13 cellular contexts compared by ENCODE assay signal in genomic region chr9:18060304-18060934, GRCh38.
DNase-seq lines count a peak whose midpoint lies in the region; ATAC-seq and TF ChIP-seq lines count a peak whose summit lies in the region.
"Had no signal": no experiment of that assay in that cellular context is flagged by ENCODE, and none has a peak within 500 bp of the region (broad histone marks: within the 10 kb centered on the region; RNA-seq: fewer than 3 reads in every experiment).

No MANE protein-coding gene starts in this region.

- H3K4me2 ChIP-seq in SU-DHL-6 (ENCODE audit: low read depth, low read length, poor library complexity, severe bottlenecking) (no peak overlapping the region), hepatocyte (no peak overlapping the region)

- H3F3A ChIP-seq in SU-DHL-6 (ENCODE audit: insufficient read depth): no peaks in the 10 kb centered on the region

- H3K36me3 ChIP-seq in H7 (replicated peaks; ENCODE audit: control insufficient read depth, insufficient read depth, low read length) (no peaks in the 10 kb centered on the region), SU-DHL-6 (ENCODE audit: low read length) (no peaks in the 10 kb centered on the region), hepatocyte (replicated peaks; ENCODE audit: insufficient read depth, low read depth) (no peaks in the 10 kb centered on the region)

- peaks cover 31% of the 10 kb centered on the region for H3K4me1 ChIP-seq in hepatocyte (ENCODE audit: insufficient read depth)

- no peak overlapping the region for H3K27ac ChIP-seq in C4-2B
- H3K27ac ChIP-seq in SU-DHL-6 (ENCODE audit: low read depth, low read length): no peak overlapping the region
- peak overlapping the region; percentile 10 for H3K27ac ChIP-seq in hepatocyte

- H3K9me3 ChIP-seq in SU-DHL-6 (ENCODE audit: insufficient read depth, low read length) (no peaks in the 10 kb centered on the region), hepatocyte (ENCODE audit: low read depth) (no peaks in the 10 kb centered on the region)

- WGBS in hepatocyte (ENCODE audit: low lambda C conversion rate, missing lambda C conversion rate): 42% methylated on average over 3 of the region's 3 CpGs

- H3K4me3 ChIP-seq in H7 (ENCODE audit: insufficient read depth, low read depth, low read length): no peak overlapping the region
- no peak overlapping the region for H3K4me3 ChIP-seq in SU-DHL-6 (ENCODE audit: insufficient read depth, low read length, poor library complexity, severe bottlenecking)
- H3K4me3 ChIP-seq in hepatocyte: no peak overlapping the region

- no peaks in the 10 kb centered on the region for H3K9me2 ChIP-seq in SU-DHL-6 (replicated peaks; ENCODE audit: insufficient read depth, low read length)
- no peaks in the 10 kb centered on the region for H3K9me2 ChIP-seq in hepatocyte (replicated peaks; ENCODE audit: insufficient read depth)

- TF ChIP-seq CTCF in C4-2B (conservative IDR thresholded peaks at IDR 0.05) (peak; percentile 68), SU-DHL-6 (IDR thresholded peaks at IDR 0.05; ENCODE audit: insufficient read depth, low read length, poor library complexity, severe bottlenecking) (peak; percentile 12), hepatocyte (IDR thresholded peaks at IDR 0.05; ENCODE audit: poor library complexity) (peak; percentile 30)

- H3K79me2 ChIP-seq in SU-DHL-6 (ENCODE audit: insufficient read depth, low read length): no peaks in the 10 kb centered on the region
- H3K79me2 ChIP-seq in hepatocyte: no peaks in the 10 kb centered on the region

- no peaks in the 10 kb centered on the region for H3K27me3 ChIP-seq in H7 (ENCODE audit: control insufficient read depth, insufficient read depth, low read length)
- no peaks in the 10 kb centered on the region for H3K27me3 ChIP-seq in SU-DHL-6 (ENCODE audit: low read length)
- H3K27me3 ChIP-seq in hepatocyte: no peaks in the 10 kb centered on the region

- H2AFZ ChIP-seq in SU-DHL-6 (ENCODE audit: low read depth, low read length, severe bottlenecking) (no peak overlapping the region), hepatocyte (no peak overlapping the region)

- no peak for ATAC-seq in GM21576 (IDR thresholded peaks at IDR 0.05; ENCODE audit: unreplicated experiment)
- ATAC-seq: stimulated activated naive CD8-positive, alpha-beta T cell treated with anti-CD3 and anti-CD28 coated beads, Interleukin-15, Interleukin-2, amounts not matched to agents 100 U/mL and 50 U/mL, for 24 hours had no signal

- no peak overlapping the region for H3K9ac ChIP-seq in SU-DHL-6 (ENCODE audit: low read length)

- H4K20me1 ChIP-seq in SU-DHL-6 (ENCODE audit: low read depth, low read length): no peaks in the 10 kb centered on the region
- no peaks in the 10 kb centered on the region for H4K20me1 ChIP-seq in hepatocyte (ENCODE audit: insufficient read depth, poor library complexity, severe bottlenecking)

- peak; percentile 16 for DNase-seq in H7
- DNase-seq in hepatocyte (ENCODE audit: low spot score): no peak
- DNase-seq in central memory CD4-positive, alpha-beta T cell: no peak
- DNase-seq in glomerular visceral epithelial cell (ENCODE audit: extremely low spot score): no peak
- no peak for DNase-seq in NCI-H345 (lab: John Stamatoyannopoulos, UW)
- DNase-seq: activated CD4-positive, alpha-beta T cell treated with anti-CD3 and anti-CD28 coated beads, Interleukin-2, amount 50 U/mL, for 48 hours; GOT3; NCI-H1417 treated with DMSO at 0.1 percent for 48 hours; stimulated activated CD4-positive, alpha-beta T cell treated with anti-CD3 and anti-CD28 coated beads, Interleukin-4, amount 100 ng/mL, for 4 hours; stimulated activated naive CD8-positive, alpha-beta T cell treated with anti-CD3 and anti-CD28 coated beads, Interleukin-15, Interleukin-2, amounts not matched to agents 100 U/mL and 50 U/mL, for 24 hours had no signal

Comparison
In these comparisons a context has a peak if more than half of its experiments do, and no peak if none do; other contexts are left out.
1. CTCF ChIP-seq: peak in every context shown above with its lines; median percentile 68 in C4-2B; 30 in hepatocyte; 12 in SU-DHL-6.